Comparison of ENCODE assay signal across 10 cellular contexts in genomic region chr2:135986507-135986906, GRCh38. TPM values are rescaled to one million over a fixed set of nuclear protein-coding genes. Genes with fewer than 3 reads are reported as not detected.
A peak's percentile ranks its signal among the peaks of the same experiment; 100 is the strongest.
DNase-seq lines count a peak whose midpoint lies in the region; ATAC-seq, FAIRE-seq and TF ChIP-seq lines count a peak whose summit lies in the region.
"Had no signal": no experiment of that assay in that cellular context is flagged by ENCODE, and none has a peak within 500 bp of the region (broad histone marks: within the 10 kb centered on the region; RNA-seq: fewer than 3 reads in every experiment).

No MANE protein-coding gene starts in this region.

- CTCF ChIA-PET in activated CD4-positive, alpha-beta T cell treated with anti-CD3 and anti-CD28 coated beads for 36 hours (lab: Charles Lee), result interaction anchor here (0.5 to 1.7 kb wide), 5 partner anchors 67 to 482 kb away, joined by 3 to 5 read pairs (median 4); no protein-coding TSS in a partner anchor
- CTCF ChIA-PET in K562 (lab: Yijun Ruan, JAX; ENCODE audit: low intra/inter-chr PET ratio), result no interaction called here

- H3K36me3 Mint-ChIP-seq in activated CD4-positive, alpha-beta T cell treated with anti-CD3 and anti-CD28 coated beads for 36 hours (ENCODE audit: low read depth), result peaks cover 38% of the 10 kb centered on the region

- no peak overlapping the region for H3K27ac ChIP-seq in Karpas-422 (ENCODE audit: low read length)
- no peak overlapping the region for H3K27ac ChIP-seq in K562 (ENCODE audit: extremely low read depth, low read depth, low read length)
- peak overlapping the region; percentile 97 for H3K27ac ChIP-seq in psoas muscle

- no peaks in the 10 kb centered on the region for H3K9me2 ChIP-seq in Karpas-422 (replicated peaks; ENCODE audit: insufficient read depth, low read length)

- no TSS peak for BruUV-seq in K562 (replicated peaks; lab: Mats Ljungman, UMichigan)

- no peak for TF ChIP-seq EP300 in K562 (IDR thresholded peaks at IDR 0.05; ENCODE audit: low read length)

- peak overlapping the region; percentile 93 for H3K4me3 Mint-ChIP-seq in activated CD4-positive, alpha-beta T cell treated with anti-CD3 and anti-CD28 coated beads for 36 hours

- H3K4me1 ChIP-seq in Karpas-422 (ENCODE audit: low read length) (peaks cover 39% of the 10 kb centered on the region), K562 (replicated peaks in 1 of 2; ENCODE audit: control insufficient read depth in 2 of 2, insufficient read depth in 2 of 2, low read length in 2 of 2) (peaks cover 9 to 10% of the 10 kb centered on the region in 2 experiments; a peak in 3 of 5 replicates), psoas muscle (peaks cover 22% of the 10 kb centered on the region)

- H3K27me3 ChIP-seq in Karpas-422 (ENCODE audit: low read length), result no peaks in the 10 kb centered on the region
- H3K27me3 ChIP-seq in K562 (ENCODE audit: control insufficient read depth in 2 of 2, insufficient read depth in 2 of 2, low read length in 2 of 2), result no peaks in the 10 kb centered on the region
- H3K27me3 ChIP-seq in psoas muscle (ENCODE audit: insufficient read depth in 3 of 3, low read length in 2 of 3), result no peaks in the 10 kb centered on the region
- H3K27me3 ChIP-seq: ascending aorta had no signal

- TF ChIP-seq RAD21 in K562 (CRISPR knock-in tag; conservative IDR thresholded peaks at IDR 0.05 in 1 of 2, IDR thresholded peaks at IDR 0.05 in 1 of 2), result no peak

- peak overlapping the region; percentile 78 for H3K4me3 ChIP-seq in Karpas-422 (ENCODE audit: low read length)
- H3K4me3 ChIP-seq in K562, result no peak overlapping the region; the same call in 1 of the 2 replicates
- H3K4me3 ChIP-seq in psoas muscle, result no peak overlapping the region

- H3K9me3 ChIP-seq in Karpas-422 (ENCODE audit: low read length) (no peaks in the 10 kb centered on the region), K562 (replicated peaks; ENCODE audit: control insufficient read depth, insufficient read depth, low read depth, low read length) (no peaks in the 10 kb centered on the region), psoas muscle (no peaks in the 10 kb centered on the region)
- H3K9me3 ChIP-seq: ascending aorta had no signal

- no peaks in the 10 kb centered on the region for H3K9me1 ChIP-seq in K562 (ENCODE audit: control insufficient read depth, insufficient read depth, low read length)

- DNase-seq in activated CD4-positive, alpha-beta T cell treated with anti-CD3 and anti-CD28 coated beads for 36 hours, result no peak
- DNase-seq in activated CD4-positive, alpha-beta T cell treated with anti-CD3 and anti-CD28 coated beads for 48 hours, result no peak
- DNase-seq in Karpas-422 (no peak), K562 (ENCODE audit: extremely low read depth in 1 of 4, low spot score in 3 of 4) (no peak), psoas muscle (no peak), COR-L47 (lab: John Stamatoyannopoulos, UW) (no peak), kidney glomerular epithelial cell (lab: John Stamatoyannopoulos, UW) (no peak), epidermal melanocyte (ENCODE audit: insufficient read length, low spot score) (no peak)
- DNase-seq: NCI-H1694 had no signal

- intact Hi-C loops in activated CD4-positive, alpha-beta T cell treated with anti-CD3 and anti-CD28 coated beads for 36 hours (cut with DNase I, micrococcal nuclease), result loop anchor here in 1 of 2 experiments (5.0 kb wide), 1 partner anchor 326 kb away; no protein-coding TSS in a partner anchor
- intact Hi-C loops in K562 (cut with micrococcal nuclease), result loop anchor here (5.0 kb wide), 1 partner anchor 109 kb away; the partner anchor contains the start of gene MCM6
- intact Hi-C loops in psoas muscle (cut with DNase I), result no loop called here

- H3K27me3 Mint-ChIP-seq in activated CD4-positive, alpha-beta T cell treated with anti-CD3 and anti-CD28 coated beads for 36 hours, result no peaks in the 10 kb centered on the region

- no peaks in the 10 kb centered on the region for H3K9me3 Mint-ChIP-seq in activated CD4-positive, alpha-beta T cell treated with anti-CD3 and anti-CD28 coated beads for 36 hours (ENCODE audit: low read depth)

- POLR2A ChIA-PET in activated CD4-positive, alpha-beta T cell treated with anti-CD3 and anti-CD28 coated beads for 36 hours (lab: Charles Lee), result interaction anchor here (0.6 to 2.0 kb wide), 6 partner anchors 70 to 396 kb away, joined by 3 to 11 read pairs (median 6); partner anchors contain the start of gene MCM6
- POLR2A ChIA-PET in K562 (lab: Yijun Ruan, JAX), result interaction anchor here (0.7 to 1.2 kb wide), 2 partner anchors 10 to 34 kb away, joined by 3 read pairs; no protein-coding TSS in a partner anchor

- peaks cover 19% of the 10 kb centered on the region for H3K36me3 ChIP-seq in Karpas-422 (ENCODE audit: insufficient read depth, low read length)
- H3K36me3 ChIP-seq in K562 (ENCODE audit: control insufficient read depth, insufficient read depth, low read length), result peaks cover 20% of the 10 kb centered on the region
- H3K36me3 ChIP-seq in psoas muscle (ENCODE audit: insufficient read depth in 1 of 2, low read depth in 1 of 2), result peaks cover under 1 to 17% of the 10 kb centered on the region in 2 donors
- H3K36me3 ChIP-seq: ascending aorta had no signal

- H3K4me2 ChIP-seq in Karpas-422 (ENCODE audit: low read depth, low read length, poor library complexity, severe bottlenecking), result peak overlapping the region; percentile 94
- H3K4me2 ChIP-seq in K562 (ENCODE audit: insufficient read depth, low read length), result peak overlapping the region; percentile 97

- no peak for ATAC-seq in activated CD4-positive, alpha-beta T cell treated with anti-CD3 and anti-CD28 coated beads for 36 hours
- no peak for ATAC-seq in K562
- no peak for ATAC-seq in psoas muscle

- peaks cover 36% of the 10 kb centered on the region for H3K79me2 ChIP-seq in Karpas-422 (ENCODE audit: low read length)
- H3K79me2 ChIP-seq in K562 (ENCODE audit: control insufficient read depth, insufficient read depth, low read length), result peaks cover 39% of the 10 kb centered on the region

- peak overlapping the region; percentile 89 for H3K9ac ChIP-seq in Karpas-422 (ENCODE audit: low read length)
- H3K9ac ChIP-seq in K562 (ENCODE audit: insufficient read depth in 1 of 2, low read depth in 2 of 2, low read length in 2 of 2), result peak overlapping the region in 1 of 2 experiments; percentile 100; a peak in 2 of 4 replicates

- TF ChIP-seq CTCF in K562 (IDR thresholded peaks at IDR 0.05 in 2 of 3, conservative IDR thresholded peaks at IDR 0.05 in 1 of 3; ENCODE audit: insufficient read depth in 2 of 3, low read depth in 1 of 3, low read length in 3 of 3) (no peak), psoas muscle (IDR thresholded peaks at IDR 0.05) (no peak)

- TF ChIP-seq POLR2A in K562 (conservative IDR thresholded peaks at IDR 0.05), result no peak

- no peak for FAIRE-seq in K562 (lab: Jason Lieb, UNC)

- in situ Hi-C loops in K562 (cut with MboI), result no loop called here

- H3K27ac Mint-ChIP-seq in activated CD4-positive, alpha-beta T cell treated with anti-CD3 and anti-CD28 coated beads for 36 hours, result peak overlapping the region; percentile 97

- H4K20me1 ChIP-seq in Karpas-422 (ENCODE audit: insufficient read depth, low read depth, low read length), result no peaks in the 10 kb centered on the region
- no peaks in the 10 kb centered on the region for H4K20me1 ChIP-seq in K562 (replicated peaks; ENCODE audit: control insufficient read depth, insufficient read depth, low read length)

- WGBS in K562 (ENCODE audit: insufficient coverage, low coverage, missing lambda C conversion rate), result 94% methylated on average over 5 of the region's 5 CpGs
- 90 to 93% (median 91%) methylated on average over 5 of the region's 5 CpGs for WGBS in psoas muscle, 3 donors

- H2AFZ ChIP-seq in Karpas-422 (ENCODE audit: low read length), result 0 out of 2 replicates have a peak overlapping the region, but pooled peaks have one; percentile 99
- peak overlapping the region; percentile 93 for H2AFZ ChIP-seq in K562 (ENCODE audit: low read depth, low read length)

- peaks cover 36% of the 10 kb centered on the region for H3K4me1 Mint-ChIP-seq in activated CD4-positive, alpha-beta T cell treated with anti-CD3 and anti-CD28 coated beads for 36 hours

TF ChIP-seq in K562, 482 proteins besides CTCF, POLR2A, EP300 and RAD21:
- peak in 1 of 3 experiments; percentile 81 for TF ChIP-seq YY1 (IDR thresholded peaks at IDR 0.05; ENCODE audit: borderline replicate concordance in 1 of 3, control insufficient read depth in 1 of 3, extremely low read depth in 1 of 3, insufficient read depth in 3 of 3, insufficient read length in 1 of 3, insufficient replicate concordance in 2 of 3, low read depth in 1 of 3, low read length in 2 of 3)
- no peak for TF ChIP-seq GABPB2 (CRISPR knock-in tag; conservative IDR thresholded peaks at IDR 0.05)
- TF ChIP-seq ARID2 (IDR thresholded peaks at IDR 0.05), result no peak
- TF ChIP-seq KAT8 (IDR thresholded peaks at IDR 0.05; ENCODE audit: low read depth), result peak; percentile 68; the same call in 1 of the 2 replicates
- no peak for TF ChIP-seq ZNF586 (CRISPR knock-in tag; conservative IDR thresholded peaks at IDR 0.05)

RNA-seq across cellular contexts. Expression of gene DARS1, which starts 1.1 kb away (rescaled TPM):
- total RNA-seq in activated CD4-positive, alpha-beta T cell treated with anti-CD3 and anti-CD28 coated beads for 36 hours, result 100 to 1,000 TPM; 174 to 190 TPM
- total RNA-seq in Karpas-422 (2014; rRNA removed; shearing (Covaris generic); ENCODE audit: low replicate concordance), result 131 and 185 TPM in 2 replicates
- total RNA-seq in K562 (2011; cell fraction: chromatin; rRNA removed; ENCODE audit: low replicate concordance), result 52.8 and 147 TPM in 2 replicates
- total RNA-seq in K562 (2011; cell fraction: nucleolus; rRNA removed), result 22.5 and 30.5 TPM in 2 replicates
- total RNA-seq in K562 (2011; cell fraction: nucleoplasm; rRNA removed), result 54.0 and 61.3 TPM in 2 replicates
- 74.3 and 93.2 TPM in 2 replicates for total RNA-seq in K562 (2014; rRNA removed)
- total RNA-seq in K562 (2014; rRNA removed; fragmentation: Illumina TruSeq; extraction: Trizol), result 150 and 171 TPM in 2 replicates
- 106 and 116 TPM in 2 replicates for total RNA-seq in K562 (2015; rRNA removed; fragmentation: Illumina TruSeq; extraction: Trizol)
- 92.7 and 95.3 TPM in 2 replicates for total RNA-seq in K562 (2021)
- polyA plus RNA-seq in K562 (2011; rRNA removed), result 230 and 239 TPM in 2 replicates
- polyA plus RNA-seq in K562 (2011; cell fraction: cytosol; rRNA removed), result 43.0 and 108 TPM in 2 replicates
- polyA plus RNA-seq in K562 (2011; cell fraction: nucleus; rRNA removed), result 39.8 and 79.6 TPM in 2 replicates
- polyA plus RNA-seq in K562 (2012), result 91.7 and 100 TPM in 2 replicates
- polyA plus RNA-seq in K562 (2014; fragmentation: Illumina TruSeq; extraction: Trizol), result 141 and 167 TPM in 2 replicates
- 10 to 100 TPM; 91.5 to 95.0 TPM for polyA plus RNA-seq in K562 (2014; fragmentation: Nextera tagmentation; extraction: Ambion mirVana)
- polyA plus RNA-seq in K562 (2014; rRNA removed), result 89.7 and 98.0 TPM in 2 replicates
- polyA minus RNA-seq in K562 (2011; rRNA and poly(A)+ RNA removed), result 346 and 409 TPM in 2 replicates
- polyA minus RNA-seq in K562 (2011; cell fraction: cytosol; rRNA and poly(A)+ RNA removed), result 60.3 and 90.3 TPM in 2 replicates
- polyA minus RNA-seq in K562 (2011; cell fraction: nucleus; rRNA and poly(A)+ RNA removed), result 34.6 and 73.8 TPM in 2 replicates
- 10 to 100 TPM; 61.8 to 89.7 (median 73.4) TPM for total RNA-seq in psoas muscle
- 10 to 100 TPM; 54.2 to 81.2 (median 73.5) TPM for polyA plus RNA-seq in psoas muscle
